Comparison of ENCODE assay signal across 22 cellular contexts in genomic region chr2:61254536-61254935, GRCh38.
"Had no signal": no experiment of that assay in that cellular context is flagged by ENCODE, and none has a peak within 500 bp of the region (broad histone marks: within the 10 kb centered on the region; RNA-seq: fewer than 3 reads in every experiment).

No MANE protein-coding gene starts in this region.

- H3K9me3 Mint-ChIP-seq: activated B cell treated with CpG ODN at 0.5 μM for 24 hours, mesothelial cell of epicardium, nephron had no signal

- ATAC-seq: activated CD4-positive, alpha-beta T cell treated with anti-CD3 and anti-CD28 coated beads for 36 hours; left lung; right cardiac atrium had no signal

- H3K27ac Mint-ChIP-seq: activated B cell treated with CpG ODN at 0.5 μM for 24 hours, mesothelial cell of epicardium, nephron had no signal

- H3K79me2 ChIP-seq: parathyroid adenoma had no signal

- H3K27ac ChIP-seq: cardiac muscle cell, left lung, parathyroid adenoma, skin epidermis, stomach, suprapubic skin, transverse colon, uterus had no signal

- H2AFZ ChIP-seq: parathyroid adenoma had no signal

- H3K27me3 Mint-ChIP-seq: activated B cell treated with CpG ODN at 0.5 μM for 24 hours; activated CD4-positive, alpha-beta T cell treated with anti-CD3 and anti-CD28 coated beads for 36 hours had no signal

- H3K4me1 ChIP-seq: left lung, stomach, suprapubic skin, transverse colon, uterus had no signal

- DNase-seq: activated B cell treated with CpG ODN at 0.5 μM for 24 hours; activated CD4-positive, alpha-beta T cell treated with anti-CD3 and anti-CD28 coated beads for 36 hours; activated CD4-positive, alpha-beta T cell treated with anti-CD3 and anti-CD28 coated beads, Interleukin-2, amount 50 U/mL, for 4 hours; activated gamma-delta T cell; cortex of kidney; effector CD4-positive, alpha-beta T cell; erythroblast; foreskin fibroblast; left lung; right cardiac atrium; stimulated activated CD4-positive, alpha-beta T cell treated with anti-CD3 and anti-CD28 coated beads, Interleukin-1b, Interleukin-23, amount 100 ng/mL, for 48 hours; stomach; T1000; transverse colon; uterus had no signal

- H3K27me3 ChIP-seq: cardiac muscle cell, left lung, stomach, suprapubic skin, transverse colon, uterus had no signal

- H3K9ac ChIP-seq: parathyroid adenoma had no signal

- H3K9me3 ChIP-seq: left lung, stomach, suprapubic skin, transverse colon, uterus had no signal

- H3K4me1 Mint-ChIP-seq: activated B cell treated with CpG ODN at 0.5 μM for 24 hours, mesothelial cell of epicardium, nephron had no signal

- H3K4me3 Mint-ChIP-seq: activated B cell treated with CpG ODN at 0.5 μM for 24 hours; activated CD4-positive, alpha-beta T cell treated with anti-CD3 and anti-CD28 coated beads for 36 hours; mesothelial cell of epicardium; nephron had no signal

- H3K4me3 ChIP-seq: cardiac muscle cell, left lung, lung, skin epidermis, stomach, suprapubic skin, transverse colon, uterus had no signal
